Comparison of ENCODE assay signal across 22 cellular contexts in the genomic region with DNA sequence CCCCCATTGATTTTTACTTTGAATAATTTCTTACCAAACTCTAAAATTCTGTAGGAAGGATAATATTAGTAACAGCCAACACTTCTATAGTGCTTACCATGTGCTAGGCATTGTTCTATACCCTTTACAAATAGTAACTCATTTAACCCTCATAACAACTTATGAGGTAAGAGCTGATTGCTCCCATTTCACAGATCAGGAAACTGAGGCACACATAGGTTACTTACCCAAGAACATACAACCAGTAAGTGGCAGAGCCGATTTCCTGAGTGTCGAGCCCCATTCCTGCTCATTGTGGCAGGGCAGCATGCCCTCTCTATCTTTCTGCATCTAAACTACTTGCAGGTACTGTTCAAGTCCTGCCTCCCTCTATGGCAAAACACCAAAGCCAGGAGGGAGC.
"Had no signal": no experiment of that assay in that cellular context is flagged by ENCODE, and none has a peak within 500 bp of the region (broad histone marks: within the 10 kb centered on the region; RNA-seq: fewer than 3 reads in every experiment).

No MANE protein-coding gene starts in this region.

- DNase-seq: activated CD4-positive, alpha-beta T cell treated with anti-CD3 and anti-CD28 coated beads for 4 hours; activated CD4-positive, CD25-positive, alpha-beta regulatory T cell; activated CD8-positive, alpha-beta memory T cell treated with anti-CD3 and anti-CD28 coated beads, Interleukin-2, amount 50 U/mL, for 48 hours; activated CD8-positive, alpha-beta T cell treated with anti-CD3 and anti-CD28 coated beads for 36 hours; activated T-cell treated with anti-CD3 and anti-CD28 coated beads, Interleukin-2, amount 50 U/mL, for 1 hour; aorta; caudate nucleus; NCI-H1092; NCI-H1417 treated with DMSO at 0.1 percent for 48 hours; NCI-H1694; NCI-H2029; NCI-H345; NCI-H510A; NCI-H526 treated with DMSO at 0.1 percent for 48 hours; NCI-H82; SIG-M5; T-cell; T-helper 2 cell; T1000 had no signal

- H3K36me3 ChIP-seq: breast epithelium had no signal

- ATAC-seq: activated CD8-positive, alpha-beta T cell treated with anti-CD3 and anti-CD28 coated beads for 36 hours; T-cell had no signal

- H3K4me3 ChIP-seq: breast epithelium had no signal

- H3K4me3 Mint-ChIP-seq: activated CD8-positive, alpha-beta T cell treated with anti-CD3 and anti-CD28 coated beads for 36 hours; activated naive CD4-positive, alpha-beta T cell treated with anti-CD3 and anti-CD28 coated beads, Interleukin-2, amount 50 U/mL, for 24 hours; T-cell had no signal

- H3K27me3 ChIP-seq: breast epithelium had no signal

- H3K27ac ChIP-seq: breast epithelium had no signal

- H3K9me3 ChIP-seq: breast epithelium had no signal

- H3K27me3 Mint-ChIP-seq: activated CD8-positive, alpha-beta T cell treated with anti-CD3 and anti-CD28 coated beads for 36 hours; activated naive CD4-positive, alpha-beta T cell treated with anti-CD3 and anti-CD28 coated beads, Interleukin-2, amount 50 U/mL, for 24 hours; T-cell had no signal

- H3K4me1 ChIP-seq: breast epithelium had no signal

- H3K9me3 Mint-ChIP-seq: activated CD8-positive, alpha-beta T cell treated with anti-CD3 and anti-CD28 coated beads for 36 hours; activated naive CD4-positive, alpha-beta T cell treated with anti-CD3 and anti-CD28 coated beads, Interleukin-2, amount 50 U/mL, for 24 hours; T-cell had no signal

- FAIRE-seq: TTC549 had no signal

- H3K27ac Mint-ChIP-seq: activated CD8-positive, alpha-beta T cell treated with anti-CD3 and anti-CD28 coated beads for 36 hours; activated naive CD4-positive, alpha-beta T cell treated with anti-CD3 and anti-CD28 coated beads, Interleukin-2, amount 50 U/mL, for 24 hours; T-cell had no signal
